ENCODE assay signal across 16 cellular contexts in genomic region chr5:1479066-1479465, GRCh38. TPM values are rescaled to one million over a fixed set of nuclear protein-coding genes. Genes with fewer than 3 reads are reported as not detected.
DNase-seq lines count a peak whose midpoint lies in the region; ATAC-seq, FAIRE-seq and TF ChIP-seq lines count a peak whose summit lies in the region.
"Had no signal": no experiment of that assay in that cellular context is flagged by ENCODE, and none has a peak within 500 bp of the region (broad histone marks: within the 10 kb centered on the region; RNA-seq: fewer than 3 reads in every experiment).

No MANE protein-coding gene starts in this region.

- peaks cover 20% of the 10 kb centered on the region for H3K36me3 Mint-ChIP-seq in memory B cell

- no peak overlapping the region for H3K4me3 Mint-ChIP-seq in memory B cell
- H3K4me3 Mint-ChIP-seq: H9 had no signal

- H3K27me3 ChIP-seq in adipocyte (replicated peaks; ENCODE audit: control insufficient read depth, insufficient read depth, low read length): no peaks in the 10 kb centered on the region
- no peaks in the 10 kb centered on the region for H3K27me3 ChIP-seq in upper lobe of left lung

- H3K4me1 Mint-ChIP-seq in memory B cell: peaks cover 31% of the 10 kb centered on the region

- no peaks in the 10 kb centered on the region for H3K27me3 Mint-ChIP-seq in memory B cell

- H3K4me3 ChIP-seq in adipocyte (ENCODE audit: low read length) (no peak overlapping the region), upper lobe of left lung (no peak overlapping the region)

- peaks cover 29% of the 10 kb centered on the region for H3K36me3 ChIP-seq in adipocyte (ENCODE audit: control insufficient read depth, insufficient read depth, low read length, severe bottlenecking)
- peaks cover 26 to 88% (median 59%) of the 10 kb centered on the region in 4 donors for H3K36me3 ChIP-seq in upper lobe of left lung

- no peak for TF ChIP-seq EP300 in upper lobe of left lung (IDR thresholded peaks at IDR 0.05)

- DNase-seq in GM12892 (ENCODE audit: insufficient read length) (no peak), adipocyte (ENCODE audit: low read depth) (no peak), memory B cell (ENCODE audit: low spot score in 2 of 2) (peak in 1 of 2 donors; percentile 7), upper lobe of left lung (no peak), GM19239 (ENCODE audit: insufficient read length, low spot score) (no peak), NOMO-1 treated with DMSO at 0.1 percent for 48 hours (lab: John Stamatoyannopoulos, UW; ENCODE audit: unreplicated experiment) (no peak), NCI-H526 (lab: John Stamatoyannopoulos, UW) (no peak)
- DNase-seq: NCI-H187 treated with DMSO at 0.1 percent for 48 hours, NCI-H446 treated with DMSO at 0.1 percent for 48 hours had no signal

- H3K4me1 ChIP-seq in adipocyte (ENCODE audit: control insufficient read depth, insufficient read depth, low read length): peaks cover 7% of the 10 kb centered on the region
- H3K4me1 ChIP-seq in upper lobe of left lung: peaks cover 0 to 6% (median 5%) of the 10 kb centered on the region in 4 donors

- no peak for TF ChIP-seq CTCF in upper lobe of left lung (IDR thresholded peaks at IDR 0.05)

- H3K9me3 ChIP-seq in adipocyte (ENCODE audit: control insufficient read depth, low read length): no peaks in the 10 kb centered on the region
- H3K9me3 ChIP-seq in upper lobe of left lung: no peaks in the 10 kb centered on the region

- H3K27ac ChIP-seq in upper lobe of left lung: peak overlapping the region; percentile 70 to 86 (median 80)

- TF ChIP-seq POLR2A in GM12892 (IDR thresholded peaks at IDR 0.05; ENCODE audit: low read depth, low read length) (no peak), upper lobe of left lung (IDR thresholded peaks at IDR 0.05) (no peak)

- ATAC-seq in memory B cell (ENCODE audit: low read depth) (no peak), upper lobe of left lung (ENCODE audit: low FRiP score in 2 of 2) (no peak)

- peak overlapping the region; percentile 1 for H3K9ac ChIP-seq in adipocyte (ENCODE audit: low read length)

- H3K27ac Mint-ChIP-seq in memory B cell: peak overlapping the region; percentile 100

- no peaks in the 10 kb centered on the region for H3K9me3 Mint-ChIP-seq in memory B cell
- H3K9me3 Mint-ChIP-seq: H9 had no signal

- FAIRE-seq in GM12892 (lab: Jason Lieb, UNC) (peak; percentile 33), GM19239 (lab: Jason Lieb, UNC) (no peak)
- FAIRE-seq: RCC 7860 had no signal

- 95 to 96% methylated on average over 6 to 7 of the region's 7 CpGs for WGBS in upper lobe of left lung, 2 donors

RNA-seq across cellular contexts. Expression of gene SLC6A3, which starts 33.8 kb away (rescaled TPM):
- not detected for polyA plus RNA-seq in GM12892 (2012; ENCODE audit: missing spikeins)
- 1 to 10 TPM in 1 of 6 donors, under 1 TPM in 3, not detected in 2; 0.15 to 1.2 (median 0.36) TPM for total RNA-seq in upper lobe of left lung
- total RNA-seq: Daoy, IMR-90, LHCN-M2 had no signal
- polyA plus RNA-seq: AG04450, BJ, IMR-90 had no signal

RNA-seq across cellular contexts. Expression of gene LPCAT1, which starts 44.7 kb away (rescaled TPM):
- 63.8 TPM for polyA plus RNA-seq in GM12892 (2012; ENCODE audit: missing spikeins)
- 100 to 1,000 TPM; 403 to 922 (median 538) TPM for total RNA-seq in upper lobe of left lung
